In the genomic region with DNA sequence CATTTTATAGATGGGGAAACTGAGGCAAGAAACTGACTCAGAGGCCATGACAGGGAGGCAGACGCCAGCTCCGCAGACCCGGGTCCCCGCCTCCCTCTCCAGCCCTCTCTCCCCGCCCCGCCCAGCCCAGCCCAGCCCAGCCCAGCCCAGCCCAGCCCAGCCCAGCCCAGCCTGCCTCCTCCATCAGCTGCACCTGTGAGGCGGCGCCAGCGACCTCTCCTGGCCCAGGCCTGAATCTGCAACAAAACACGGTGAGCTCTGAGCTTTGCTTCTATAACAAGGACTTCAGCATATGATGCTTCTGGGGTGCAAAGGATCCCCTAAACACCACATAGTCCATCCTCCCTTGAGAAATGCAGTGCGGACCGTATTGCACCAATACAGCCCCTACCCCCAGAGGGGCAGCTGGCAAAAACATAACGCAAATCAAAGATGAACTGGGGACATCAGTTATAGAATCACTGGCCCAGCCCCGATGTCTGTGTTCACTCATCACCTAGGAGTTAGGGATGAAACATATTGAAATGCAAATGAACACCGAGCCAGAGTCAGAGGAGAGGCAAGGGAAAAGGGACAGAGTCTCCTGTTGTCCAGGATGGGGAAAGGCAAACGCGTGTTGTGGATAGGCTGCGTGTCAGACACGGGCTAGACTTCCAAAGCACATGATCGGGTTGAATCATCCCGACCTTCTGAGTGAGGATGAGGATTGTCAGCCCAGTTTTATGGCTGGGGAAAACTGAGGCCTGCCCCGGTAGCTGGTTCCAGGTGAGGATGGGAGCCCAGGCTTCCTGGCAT, we compare ENCODE assay signal across 10 cellular contexts.
A peak's percentile ranks its signal among the peaks of the same experiment; 100 is the strongest.
DNase-seq lines count a peak whose midpoint lies in the region; ATAC-seq and TF ChIP-seq lines count a peak whose summit lies in the region.
"Had no signal": no experiment of that assay in that cellular context is flagged by ENCODE, and none has a peak within 500 bp of the region (broad histone marks: within the 10 kb centered on the region; RNA-seq: fewer than 3 reads in every experiment).

No MANE protein-coding gene starts in this region.

- no peaks in the 10 kb centered on the region for H3K9me3 Mint-ChIP-seq in mesothelial cell of epicardium
- H3K9me3 Mint-ChIP-seq: activated B cell treated with CpG ODN at 0.5 μM for 24 hours had no signal

- intact Hi-C loops in adrenal gland (cut with DNase I) = no loop called here

- H3K36me3 Mint-ChIP-seq in mesothelial cell of epicardium = no peaks in the 10 kb centered on the region

- H3K27me3 ChIP-seq in adrenal gland = peaks cover 5% of the 10 kb centered on the region

- H3K27me3 Mint-ChIP-seq in mesothelial cell of epicardium (ENCODE audit: low read depth) = peaks cover 2% of the 10 kb centered on the region

- H3K4me3 ChIP-seq in astrocyte of the cerebellum (ENCODE audit: low read depth, low read length) = no peak overlapping the region
- no peak overlapping the region for H3K4me3 ChIP-seq in adrenal gland
- H3K4me3 ChIP-seq: tibial artery had no signal

- H3K36me3 ChIP-seq in adrenal gland (replicated peaks in 1 of 2) = no peaks in the 10 kb centered on the region
- H3K36me3 ChIP-seq: tibial artery had no signal

- in situ Hi-C loops in astrocyte of the cerebellum (cut with HindIII; ENCODE audit: low sequenced_read_pairs) = no loop called here

- peak overlapping the region; percentile 39 for H3K27ac Mint-ChIP-seq in mesothelial cell of epicardium
- H3K27ac Mint-ChIP-seq: activated B cell treated with CpG ODN at 0.5 μM for 24 hours had no signal

- peak overlapping the region in 2 of 5 donors; percentile 17 to 88 for H3K27ac ChIP-seq in adrenal gland
- H3K27ac ChIP-seq: tibial artery had no signal

- no peak for TF ChIP-seq POLR2A in adrenal gland (IDR thresholded peaks at IDR 0.05)

- H3K4me1 Mint-ChIP-seq in mesothelial cell of epicardium = peaks cover 25% of the 10 kb centered on the region

- no peaks in the 10 kb centered on the region for H3K9me3 ChIP-seq in adrenal gland (replicated peaks in 1 of 3)
- H3K9me3 ChIP-seq: tibial artery had no signal

- peaks cover 0 to 22% of the 10 kb centered on the region in 2 donors for H3K4me1 ChIP-seq in adrenal gland (replicated peaks in 1 of 2)

- TF ChIP-seq CTCF in astrocyte of the cerebellum (IDR thresholded peaks at IDR 0.05; ENCODE audit: low read depth, low read length, missing control alignments) (peak; percentile 29), mesothelial cell of epicardium (IDR thresholded peaks at IDR 0.05; ENCODE audit: unreplicated experiment) (no peak), adrenal gland (IDR thresholded peaks at IDR 0.05) (no peak)

- H3K4me3 Mint-ChIP-seq in mesothelial cell of epicardium = no peak overlapping the region

- DNase-seq in D341Med (ENCODE audit: low spot score) (peak; percentile 70), HuH-7 (ENCODE audit: low spot score) (peak; percentile 57), astrocyte of the cerebellum (ENCODE audit: low read depth) (no peak), mesothelial cell of epicardium (ENCODE audit: low spot score in 2 of 2, unreplicated experiment in 2 of 2) (no peak), adrenal gland (no peak), NCI-H1092 treated with DMSO at 0.1 percent for 48 hours (lab: John Stamatoyannopoulos, UW) (no peak), NCI-H1436 (lab: John Stamatoyannopoulos, UW) (no peak)
- DNase-seq: activated B cell treated with CpG ODN at 0.5 μM for 24 hours had no signal

- WGBS in adrenal gland, 4 donors = 58 to 74% (median 63%) methylated on average over 12 to 22 of the region's 22 CpGs

- ATAC-seq in GM18861 (IDR thresholded peaks at IDR 0.05; ENCODE audit: unreplicated experiment) = no peak

Comparison
In these comparisons a context has a peak if more than half of its experiments do, and no peak if none do; other contexts are left out.
1. DNase-seq: peak in D341Med (single experiment) and HuH-7 (single experiment); none in astrocyte of the cerebellum (single experiment), mesothelial cell of epicardium (0 of 2), adrenal gland (0 of 7), NCI-H1092 treated with DMSO at 0.1 percent for 48 hours (single experiment) and NCI-H1436 (single experiment).